19 cellular contexts compared by ENCODE assay signal in the genomic region with DNA sequence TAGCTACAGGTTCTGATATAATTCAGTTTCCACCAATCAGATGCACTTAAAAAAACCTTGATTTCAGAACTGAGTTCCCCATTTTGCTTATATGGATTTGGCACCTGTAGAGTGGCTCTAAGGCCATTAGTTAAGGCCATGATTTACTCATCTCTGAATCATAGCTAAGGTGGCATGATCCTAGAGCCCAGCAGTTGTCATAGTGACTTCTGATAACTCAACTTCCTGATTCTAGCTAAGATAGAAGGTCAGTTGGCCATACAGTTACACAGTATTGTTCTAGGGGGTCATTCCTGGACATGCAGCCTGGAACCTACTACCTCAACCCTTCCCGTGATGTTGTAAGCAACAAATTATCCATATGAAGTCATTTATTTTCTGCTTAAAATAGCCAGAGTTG.
"Had no signal": no experiment of that assay in that cellular context is flagged by ENCODE, and none has a peak within 500 bp of the region (broad histone marks: within the 10 kb centered on the region; RNA-seq: fewer than 3 reads in every experiment).

No MANE protein-coding gene starts in this region.

- H3K27ac Mint-ChIP-seq: activated CD4-positive, alpha-beta memory T cell treated with anti-CD3 and anti-CD28 coated beads for 36 hours; activated naive CD8-positive, alpha-beta T cell; activated T-helper 1 cell treated with anti-CD3 and anti-CD28 coated beads, Interleukin-12 subunit alpha, Interleukin-12 subunit beta, Interleukin-2, Interleukin-4 antibody, amounts not matched to agents 30 ng/mL and 10 ng/mL and 1 ng/mL, durations not matched to agents 14 hours and 24 hours and 36 hours; dendritic cell treated with granulocyte-macrophage colony-stimulating factor and Interleukin-4, amounts not matched to agents 40 ng/mL and 50 ng/mL, for 4 days; WTC11 had no signal

- ATAC-seq: foreskin keratinocyte; stimulated activated naive CD8-positive, alpha-beta T cell treated with anti-CD3 and anti-CD28 coated beads, Interleukin-15, Interleukin-2, amounts not matched to agents 100 U/mL and 50 U/mL, for 24 hours; WTC11 had no signal

- H3K9me3 ChIP-seq: tibial artery had no signal

- H3K27ac ChIP-seq: epithelial cell of prostate, foreskin keratinocyte, hepatocyte, tibial artery had no signal

- H3K79me2 ChIP-seq: hepatocyte had no signal

- H3K36me3 Mint-ChIP-seq: WTC11 had no signal

- H3K27me3 Mint-ChIP-seq: activated CD4-positive, alpha-beta memory T cell treated with anti-CD3 and anti-CD28 coated beads for 36 hours; activated naive CD8-positive, alpha-beta T cell; dendritic cell treated with granulocyte-macrophage colony-stimulating factor and Interleukin-4, amounts not matched to agents 40 ng/mL and 50 ng/mL, for 4 days had no signal

- H3K4me2 ChIP-seq: hepatocyte had no signal

- H3K9me3 Mint-ChIP-seq: activated CD4-positive, alpha-beta memory T cell treated with anti-CD3 and anti-CD28 coated beads for 36 hours; activated T-helper 1 cell treated with anti-CD3 and anti-CD28 coated beads, Interleukin-12 subunit alpha, Interleukin-12 subunit beta, Interleukin-2, Interleukin-4 antibody, amounts not matched to agents 30 ng/mL and 10 ng/mL and 1 ng/mL, durations not matched to agents 14 hours and 24 hours and 36 hours; dendritic cell treated with granulocyte-macrophage colony-stimulating factor and Interleukin-4, amounts not matched to agents 40 ng/mL and 50 ng/mL, for 4 days; WTC11 had no signal

- H3K4me1 Mint-ChIP-seq: WTC11 had no signal

- H3K27me3 ChIP-seq: foreskin keratinocyte, hepatocyte, tibial artery had no signal

- DNase-seq: activated CD4-positive, alpha-beta memory T cell treated with anti-CD3 and anti-CD28 coated beads for 36 hours; activated CD4-positive, alpha-beta T cell treated with anti-CD3 and anti-CD28 coated beads for 4 hours; activated T-cell treated with anti-CD3 and anti-CD28 coated beads for 4 hours; effector memory CD4-positive, alpha-beta T cell; foreskin keratinocyte; mammary epithelial cell; occipital lobe; posterior cingulate gyrus; retina; stimulated activated CD8-positive, alpha-beta memory T cell treated with anti-CD3 and anti-CD28 coated beads, Interleukin-4, amount 100 ng/mL, for 48 hours; stimulated activated naive CD8-positive, alpha-beta T cell treated with anti-CD3 and anti-CD28 coated beads, Interleukin-15, Interleukin-2, amounts not matched to agents 100 U/mL and 50 U/mL, for 24 hours; substantia nigra; tibial artery had no signal

- H3K4me1 ChIP-seq: foreskin keratinocyte, tibial artery had no signal

- H3K4me3 Mint-ChIP-seq: activated CD4-positive, alpha-beta memory T cell treated with anti-CD3 and anti-CD28 coated beads for 36 hours; activated naive CD8-positive, alpha-beta T cell; activated T-helper 1 cell treated with anti-CD3 and anti-CD28 coated beads, Interleukin-12 subunit alpha, Interleukin-12 subunit beta, Interleukin-2, Interleukin-4 antibody, amounts not matched to agents 30 ng/mL and 10 ng/mL and 1 ng/mL, durations not matched to agents 14 hours and 24 hours and 36 hours; dendritic cell treated with granulocyte-macrophage colony-stimulating factor and Interleukin-4, amounts not matched to agents 40 ng/mL and 50 ng/mL, for 4 days; WTC11 had no signal

- H3K4me3 ChIP-seq: hepatocyte, tibial artery had no signal

- H2AFZ ChIP-seq: hepatocyte had no signal
